9 cellular contexts compared by ENCODE assay signal in genomic region chr2:101830555-101830954, GRCh38.
DNase-seq lines count a peak whose midpoint lies in the region; ATAC-seq and TF ChIP-seq lines count a peak whose summit lies in the region.
"Had no signal": no experiment of that assay in that cellular context is flagged by ENCODE, and none has a peak within 500 bp of the region (broad histone marks: within the 10 kb centered on the region; RNA-seq: fewer than 3 reads in every experiment).

No MANE protein-coding gene starts in this region.

- H3K9me3 Mint-ChIP-seq in CD4-positive, alpha-beta memory T cell: no peaks in the 10 kb centered on the region
- no peaks in the 10 kb centered on the region for H3K9me3 Mint-ChIP-seq in activated naive CD8-positive, alpha-beta T cell treated with anti-CD3 and anti-CD28 coated beads for 36 hours

- no peaks in the 10 kb centered on the region for H3K27me3 Mint-ChIP-seq in CD4-positive, alpha-beta memory T cell
- H3K27me3 Mint-ChIP-seq in activated naive CD8-positive, alpha-beta T cell treated with anti-CD3 and anti-CD28 coated beads for 36 hours: no peaks in the 10 kb centered on the region

- no peak for TF ChIP-seq RAD21 in liver (IDR thresholded peaks at IDR 0.05)

- POLR2A ChIA-PET in CD4-positive, alpha-beta memory T cell (lab: Charles Lee; ENCODE audit: partially characterized antibody): interaction anchor here (0.8 to 4.0 kb wide), 4 partner anchors 133 to 502 kb away, joined by 3 to 19 read pairs (median 4); partner anchors contain the start of gene MAP4K4

- no peak overlapping the region for H3K4me3 ChIP-seq in CD4-positive, alpha-beta memory T cell (ENCODE audit: low read length in 2 of 2)
- H3K4me3 ChIP-seq in liver (ENCODE audit: low read depth in 1 of 3, low read length in 3 of 3): no peak overlapping the region
- H3K4me3 ChIP-seq: ovary had no signal

- H3K4me3 Mint-ChIP-seq in CD4-positive, alpha-beta memory T cell: peak overlapping the region in 2 of 8 donors; percentile 20 to 24
- peak overlapping the region; percentile 30 for H3K4me3 Mint-ChIP-seq in activated naive CD8-positive, alpha-beta T cell treated with anti-CD3 and anti-CD28 coated beads for 36 hours

- no peak overlapping the region for H3K9ac ChIP-seq in liver (ENCODE audit: low read depth in 1 of 2, low read length in 2 of 2)

- peaks cover 55% of the 10 kb centered on the region for H3K4me1 ChIP-seq in CD4-positive, alpha-beta memory T cell (ENCODE audit: insufficient read depth, low read length)
- peaks cover 0 to 27% (median 16%) of the 10 kb centered on the region in 4 donors for H3K4me1 ChIP-seq in liver (ENCODE audit: control insufficient read depth in 4 of 4, insufficient read depth in 4 of 4, low read length in 3 of 4)

- peak; percentile 55 for ATAC-seq in HG02759 (IDR thresholded peaks at IDR 0.05; ENCODE audit: unreplicated experiment)
- ATAC-seq in HG03097 (IDR thresholded peaks at IDR 0.05; ENCODE audit: low FRiP score, unreplicated experiment): no peak

- no peak for DNase-seq in CD4-positive, alpha-beta memory T cell
- DNase-seq in activated naive CD8-positive, alpha-beta T cell treated with anti-CD3 and anti-CD28 coated beads for 36 hours: peak; percentile 28
- DNase-seq in HPDE6-E6E7 (ENCODE audit: extremely low spot score) (no peak), DMS 273 treated with DMSO at 0.1 percent for 48 hours (lab: John Stamatoyannopoulos, UW) (no peak)
- DNase-seq in effector CD4-positive, alpha-beta T cell: no peak

- H3K27ac ChIP-seq in CD4-positive, alpha-beta memory T cell (ENCODE audit: low read depth, low read length): no peak overlapping the region
- H3K27ac ChIP-seq in liver (ENCODE audit: low read depth in 1 of 2, low read length in 2 of 2): peak overlapping the region; percentile 31 to 70
- H3K27ac ChIP-seq: ovary had no signal

- no peak for TF ChIP-seq CTCF in liver (IDR thresholded peaks at IDR 0.05; ENCODE audit: low read depth, low read length, missing input control)

- H3K36me3 Mint-ChIP-seq in CD4-positive, alpha-beta memory T cell: peaks cover 44 to 80% of the 10 kb centered on the region in 2 donors
- H3K36me3 Mint-ChIP-seq in activated naive CD8-positive, alpha-beta T cell treated with anti-CD3 and anti-CD28 coated beads for 36 hours: peaks cover 33% of the 10 kb centered on the region

- no peaks in the 10 kb centered on the region for H3K27me3 ChIP-seq in CD4-positive, alpha-beta memory T cell (ENCODE audit: insufficient read depth, low read length)
- H3K27me3 ChIP-seq in liver (ENCODE audit: control insufficient read depth in 4 of 4, insufficient read depth in 4 of 4, low read length in 3 of 4): no peaks in the 10 kb centered on the region
- H3K27me3 ChIP-seq: ovary had no signal

- peaks cover 49 to 60% (median 55%) of the 10 kb centered on the region in 4 donors for H3K4me1 Mint-ChIP-seq in CD4-positive, alpha-beta memory T cell
- peaks cover 58% of the 10 kb centered on the region for H3K4me1 Mint-ChIP-seq in activated naive CD8-positive, alpha-beta T cell treated with anti-CD3 and anti-CD28 coated beads for 36 hours

- H3K36me3 ChIP-seq in CD4-positive, alpha-beta memory T cell (ENCODE audit: insufficient read depth, low read length): peaks cover 43% of the 10 kb centered on the region
- peaks cover 0 to 39% (median 20%) of the 10 kb centered on the region in 4 donors for H3K36me3 ChIP-seq in liver (ENCODE audit: control insufficient read depth in 4 of 4, insufficient read depth in 3 of 4, low read depth in 1 of 4, low read length in 3 of 4)
- H3K36me3 ChIP-seq: ovary had no signal

- CTCF ChIA-PET in CD4-positive, alpha-beta memory T cell (lab: Charles Lee; ENCODE audit: partially characterized antibody): interaction anchor here (0.6 to 10.1 kb wide), 31 partner anchors 8 to 559 kb away, joined by 3 to 163 read pairs (median 4); no protein-coding TSS in a partner anchor

- intact Hi-C loops in CD4-positive, alpha-beta memory T cell (cut with micrococcal nuclease): loop anchor here (2.0 to 5.0 kb wide), 4 partner anchors 178 to 818 kb away; partner anchors contain the start of gene RFX8

- H3K27ac Mint-ChIP-seq in CD4-positive, alpha-beta memory T cell: peak overlapping the region in 6 of 7 donors; percentile 18 to 77 (median 58)
- peak overlapping the region; percentile 79 for H3K27ac Mint-ChIP-seq in activated naive CD8-positive, alpha-beta T cell treated with anti-CD3 and anti-CD28 coated beads for 36 hours

- 82% methylated on average over 5 of the region's 5 CpGs for WGBS in liver

- H3K9me3 ChIP-seq in CD4-positive, alpha-beta memory T cell (ENCODE audit: control insufficient read depth in 1 of 2, low read length in 2 of 2): no peaks in the 10 kb centered on the region
- H3K9me3 ChIP-seq in liver (ENCODE audit: control insufficient read depth in 4 of 4, low read length in 3 of 4): no peaks in the 10 kb centered on the region
- H3K9me3 ChIP-seq: ovary had no signal

TF ChIP-seq in liver, 16 proteins besides CTCF, POLR2A, EP300 and RAD21:
- TF ChIP-seq GABPA (IDR thresholded peaks at IDR 0.05 in 1 of 2, conservative IDR thresholded peaks at IDR 0.05 in 1 of 2): no peak
- no peak for TF ChIP-seq NR2F2 (IDR thresholded peaks at IDR 0.05)
- TF ChIP-seq TAF1 (conservative IDR thresholded peaks at IDR 0.05): no peak
- TF ChIP-seq EGR1 (IDR thresholded peaks at IDR 0.05; ENCODE audit: low read depth in 2 of 2): no peak
- no peak for TF ChIP-seq YY1 (IDR thresholded peaks at IDR 0.05)
- no peak for TF ChIP-seq ATF3 (IDR thresholded peaks at IDR 0.05)
- no peak for TF ChIP-seq FOXA2 (IDR thresholded peaks at IDR 0.05)
- no peak for TF ChIP-seq MAX (IDR thresholded peaks at IDR 0.05)
- no peak for TF ChIP-seq SP1 (IDR thresholded peaks at IDR 0.05)
- no peak for TF ChIP-seq RXRA (IDR thresholded peaks at IDR 0.05)
